Comparison of ENCODE assay signal across 8 cellular contexts in genomic region chr12:112418248-112418595, GRCh38. TPM values are rescaled to one million over a fixed set of nuclear protein-coding genes. Genes with fewer than 3 reads are reported as not detected.
DNase-seq lines count a peak whose midpoint lies in the region; ATAC-seq, FAIRE-seq and TF ChIP-seq lines count a peak whose summit lies in the region.

No MANE protein-coding gene starts in this region.

- intact Hi-C loops in activated CD4-positive, alpha-beta T cell treated with anti-CD3 and anti-CD28 coated beads for 36 hours (cut with DNase I, micrococcal nuclease): loop anchor here (1.0 to 10.0 kb wide), 6 partner anchors 9 to 1013 kb away; partner anchors contain the start of genes RPL6 (in 2 of the 2), HECTD4 (in 1 of the 2), MAPKAPK5 (in 1 of the 2) and OAS2 (in 1 of the 2)

- H3K36me3 Mint-ChIP-seq in activated CD4-positive, alpha-beta T cell treated with anti-CD3 and anti-CD28 coated beads for 36 hours (ENCODE audit: low read depth): peaks cover 24% of the 10 kb centered on the region
- peaks cover 11% of the 10 kb centered on the region for H3K36me3 Mint-ChIP-seq in activated CD8-positive, alpha-beta T cell treated with anti-CD3 and anti-CD28 coated beads, Interleukin-2, amount 10 ng/mL, durations not matched to agents 7 days and 5 days (ENCODE audit: low read depth)

- H3K4me3 Mint-ChIP-seq in activated CD4-positive, alpha-beta T cell treated with anti-CD3 and anti-CD28 coated beads for 36 hours: peak overlapping the region; percentile 97
- H3K4me3 Mint-ChIP-seq in activated CD8-positive, alpha-beta T cell treated with anti-CD3 and anti-CD28 coated beads, Interleukin-2, amount 10 ng/mL, durations not matched to agents 7 days and 5 days: peak overlapping the region; percentile 96

- H3K4me1 ChIP-seq in iPS-18a (ENCODE audit: control insufficient read depth, low read depth, low read length): peaks cover 6% of the 10 kb centered on the region

- peak overlapping the region; percentile 97 for H3K27ac Mint-ChIP-seq in activated CD4-positive, alpha-beta T cell treated with anti-CD3 and anti-CD28 coated beads for 36 hours
- peak overlapping the region; percentile 98 for H3K27ac Mint-ChIP-seq in activated CD8-positive, alpha-beta T cell treated with anti-CD3 and anti-CD28 coated beads, Interleukin-2, amount 10 ng/mL, durations not matched to agents 7 days and 5 days

- peak overlapping the region; percentile 97 for H3K9ac ChIP-seq in iPS-18a (ENCODE audit: low read length)

- ATAC-seq in activated CD4-positive, alpha-beta T cell treated with anti-CD3 and anti-CD28 coated beads for 36 hours: peak; percentile 2
- ATAC-seq in activated CD8-positive, alpha-beta T cell treated with anti-CD3 and anti-CD28 coated beads, Interleukin-2, amount 10 ng/mL, durations not matched to agents 7 days and 5 days: peak; percentile 7
- no peak for ATAC-seq in HG02973 (IDR thresholded peaks at IDR 0.05; ENCODE audit: unreplicated experiment)

- H3K27me3 ChIP-seq in iPS-18a (ENCODE audit: control insufficient read depth, insufficient read depth, low read length): no peaks in the 10 kb centered on the region

- peak overlapping the region; percentile 59 for H3K27ac ChIP-seq in iPS-18a (ENCODE audit: low read length)
- H3K27ac ChIP-seq in substantia nigra (ENCODE audit: low read depth, low read length, poor library complexity, severe bottlenecking): peak overlapping the region; percentile 92

- TF ChIP-seq POLR2A in GM12892 (IDR thresholded peaks at IDR 0.05; ENCODE audit: low read depth, low read length): no peak

- DNase-seq in activated CD4-positive, alpha-beta T cell treated with anti-CD3 and anti-CD28 coated beads for 36 hours: no peak
- DNase-seq in activated CD4-positive, alpha-beta T cell treated with anti-CD3 and anti-CD28 coated beads, Interleukin-2, amount 50 U/mL, for 48 hours: no peak
- DNase-seq in activated CD8-positive, alpha-beta T cell treated with anti-CD3 and anti-CD28 coated beads, Interleukin-2, amount 10 ng/mL, durations not matched to agents 7 days and 5 days: no peak
- DNase-seq in substantia nigra (lab: John Stamatoyannopoulos, UW) (peak in 2 of 49 donors; percentile 25 to 31), GM12892 (ENCODE audit: insufficient read length) (no peak), SHP77 treated with DMSO at 0.1 percent for 48 hours (lab: John Stamatoyannopoulos, UW) (no peak)

- no peaks in the 10 kb centered on the region for H3K27me3 Mint-ChIP-seq in activated CD4-positive, alpha-beta T cell treated with anti-CD3 and anti-CD28 coated beads for 36 hours
- H3K27me3 Mint-ChIP-seq in activated CD8-positive, alpha-beta T cell treated with anti-CD3 and anti-CD28 coated beads, Interleukin-2, amount 10 ng/mL, durations not matched to agents 7 days and 5 days (ENCODE audit: low read depth): peaks cover 3% of the 10 kb centered on the region

- H3K4me1 Mint-ChIP-seq in activated CD4-positive, alpha-beta T cell treated with anti-CD3 and anti-CD28 coated beads for 36 hours: peaks cover 39% of the 10 kb centered on the region
- H3K4me1 Mint-ChIP-seq in activated CD8-positive, alpha-beta T cell treated with anti-CD3 and anti-CD28 coated beads, Interleukin-2, amount 10 ng/mL, durations not matched to agents 7 days and 5 days (ENCODE audit: low read depth): peaks cover 40% of the 10 kb centered on the region

- CTCF ChIA-PET in activated CD4-positive, alpha-beta T cell treated with anti-CD3 and anti-CD28 coated beads for 36 hours (lab: Charles Lee): no interaction called here
- CTCF ChIA-PET in activated CD8-positive, alpha-beta T cell treated with anti-CD3 and anti-CD28 coated beads, Interleukin-2, amount 10 ng/mL, durations not matched to agents 7 days and 5 days (lab: Charles Lee): no interaction called here

- H3K9me3 ChIP-seq in iPS-18a (ENCODE audit: control insufficient read depth, low read depth, low read length): no peaks in the 10 kb centered on the region

- POLR2A ChIA-PET in activated CD4-positive, alpha-beta T cell treated with anti-CD3 and anti-CD28 coated beads for 36 hours (lab: Charles Lee): interaction anchor here (1.2 kb wide), 1 partner anchor 576 kb away, joined by 3 read pairs; the partner anchor contains the start of gene MAPKAPK5
- POLR2A ChIA-PET in activated CD8-positive, alpha-beta T cell treated with anti-CD3 and anti-CD28 coated beads, Interleukin-2, amount 10 ng/mL, durations not matched to agents 7 days and 5 days (lab: Charles Lee): interaction anchor here (0.6 to 1.8 kb wide), 15 partner anchors 8 to 1412 kb away, joined by 3 to 7 read pairs (median 3); partner anchors contain the start of genes ACAD10, MAPKAPK5 and OAS2

- FAIRE-seq in GM12892 (lab: Jason Lieb, UNC): no peak

- H3K36me3 ChIP-seq in iPS-18a (ENCODE audit: control insufficient read depth, low read depth, low read length): no peaks in the 10 kb centered on the region

- peak overlapping the region; percentile 99 for H3K4me3 ChIP-seq in iPS-18a (ENCODE audit: low read length)

- no peaks in the 10 kb centered on the region for H3K9me3 Mint-ChIP-seq in activated CD4-positive, alpha-beta T cell treated with anti-CD3 and anti-CD28 coated beads for 36 hours (ENCODE audit: low read depth)
- no peaks in the 10 kb centered on the region for H3K9me3 Mint-ChIP-seq in activated CD8-positive, alpha-beta T cell treated with anti-CD3 and anti-CD28 coated beads, Interleukin-2, amount 10 ng/mL, durations not matched to agents 7 days and 5 days (ENCODE audit: insufficient read depth)

RNA-seq across cellular contexts. Expression of gene PTPN11, which starts 0.5 kb away (rescaled TPM):
- 100 to 1,000 TPM; 129 to 134 TPM for total RNA-seq in activated CD4-positive, alpha-beta T cell treated with anti-CD3 and anti-CD28 coated beads for 36 hours
- total RNA-seq in activated CD8-positive, alpha-beta T cell treated with anti-CD3 and anti-CD28 coated beads, Interleukin-2, amount 10 ng/mL, durations not matched to agents 7 days and 5 days: 100 to 1,000 TPM; 106 to 112 TPM
- polyA plus RNA-seq in GM12892 (2012; ENCODE audit: missing spikeins): 36.7 TPM

RNA-seq across cellular contexts. Expression of gene RPL6, which starts 8.8 kb away (rescaled TPM):
- total RNA-seq in activated CD4-positive, alpha-beta T cell treated with anti-CD3 and anti-CD28 coated beads for 36 hours: 1,000 to 10,000 TPM; 2,097 to 2,202 TPM
- 1,000 to 10,000 TPM; 1,104 to 1,130 TPM for total RNA-seq in activated CD8-positive, alpha-beta T cell treated with anti-CD3 and anti-CD28 coated beads, Interleukin-2, amount 10 ng/mL, durations not matched to agents 7 days and 5 days
- 4,639 TPM for polyA plus RNA-seq in GM12892 (2012; ENCODE audit: missing spikeins)

RNA-seq across cellular contexts. Expression of gene HECTD4, which starts 36.0 kb away (rescaled TPM):
- total RNA-seq in activated CD4-positive, alpha-beta T cell treated with anti-CD3 and anti-CD28 coated beads for 36 hours: 10 to 100 TPM; 22.2 to 23.8 TPM
- 10 to 100 TPM; 39.3 to 47.8 TPM for total RNA-seq in activated CD8-positive, alpha-beta T cell treated with anti-CD3 and anti-CD28 coated beads, Interleukin-2, amount 10 ng/mL, durations not matched to agents 7 days and 5 days
- polyA plus RNA-seq in GM12892 (2012; ENCODE audit: missing spikeins): 21.9 TPM
